Comparison of ENCODE assay signal across 8 cellular contexts in the genomic region with DNA sequence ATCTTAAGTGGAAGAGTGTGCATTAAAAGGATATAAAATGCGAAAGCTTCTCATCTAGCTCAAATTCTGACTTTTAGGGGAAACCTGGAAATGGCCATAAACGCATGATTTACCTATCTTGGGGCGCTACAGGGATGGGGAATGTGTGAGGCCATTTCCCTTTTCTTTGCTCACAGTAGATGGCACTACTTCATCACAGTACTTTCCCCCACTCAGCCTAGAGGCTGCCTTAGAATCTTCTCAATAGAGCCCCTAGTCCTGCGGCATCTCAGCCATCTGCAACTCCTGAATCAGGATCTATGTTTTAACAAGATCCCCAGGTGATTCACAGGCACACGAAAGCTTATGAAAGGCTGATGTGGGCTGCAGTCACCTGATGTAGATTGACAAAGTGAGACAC.
DNase-seq lines count a peak whose midpoint lies in the region; ATAC-seq, FAIRE-seq and TF ChIP-seq lines count a peak whose summit lies in the region.

No MANE protein-coding gene starts in this region.

- H3K9me3 ChIP-seq in lung (ENCODE audit: control insufficient read depth in 2 of 2, insufficient read depth in 1 of 2, low read length in 1 of 2) = no peaks in the 10 kb centered on the region

- no peaks in the 10 kb centered on the region for H3K4me1 ChIP-seq in lung (ENCODE audit: control insufficient read depth in 2 of 2, insufficient read depth in 2 of 2, low read length in 2 of 2)

- ATAC-seq in lung (ENCODE audit: insufficient read depth, low FRiP score) = no peak
- ATAC-seq in GM18907 (IDR thresholded peaks at IDR 0.05; ENCODE audit: unreplicated experiment) = no peak
- no peak for ATAC-seq in HG02763 (IDR thresholded peaks at IDR 0.05; ENCODE audit: unreplicated experiment)

- peak; percentile 59 for FAIRE-seq in GM18507 (lab: Jason Lieb, UNC)
- FAIRE-seq in bronchial epithelial cell (lab: Jason Lieb, UNC) = no peak

- H3K27me3 ChIP-seq in bronchial epithelial cell (ENCODE audit: control insufficient read depth, insufficient read depth, low read length) (no peaks in the 10 kb centered on the region), lung (ENCODE audit: control insufficient read depth, insufficient read depth) (no peaks in the 10 kb centered on the region)

- H3K36me3 ChIP-seq in bronchial epithelial cell (ENCODE audit: control insufficient read depth, insufficient read depth, low read length) (no peaks in the 10 kb centered on the region), lung (ENCODE audit: control insufficient read depth in 2 of 2, insufficient read depth in 2 of 2, low read length in 2 of 2) (no peaks in the 10 kb centered on the region)

- POLR2A ChIA-PET in AG04449 (lab: Yijun Ruan, JAX) = no interaction called here

- no peak overlapping the region for H3K27ac ChIP-seq in lung (ENCODE audit: low read depth in 1 of 2, low read length in 1 of 2)

- CTCF ChIA-PET in AG04449 (lab: Yijun Ruan, JAX) = interaction anchor here (0.6 to 5.4 kb wide), 54 partner anchors 8 to 469 kb away, joined by 3 to 37 read pairs (median 4); no protein-coding TSS in a partner anchor

- DNase-seq in AG04449 (ENCODE audit: low read depth, low spot score) = no peak
- no peak for DNase-seq in GM18507 (ENCODE audit: extremely low spot score, insufficient read length, low read depth)
- DNase-seq in NCI-H2227 (lab: John Stamatoyannopoulos, UW; ENCODE audit: unreplicated experiment) = peak; percentile 17
- DNase-seq in bronchial epithelial cell (ENCODE audit: low read depth) = peak; percentile 91
- no peak for DNase-seq in lung (ENCODE audit: low spot score)
- DNase-seq in activated CD4-positive, alpha-beta T cell treated with anti-CD3 and anti-CD28 coated beads, Interleukin-2, amount 50 U/mL, for 4 hours = no peak

- TF ChIP-seq CTCF in AG04449 (IDR thresholded peaks at IDR 0.05; ENCODE audit: insufficient read depth, low read length, missing control alignments) = peak; percentile 57
- TF ChIP-seq CTCF in bronchial epithelial cell (IDR thresholded peaks at IDR 0.05; ENCODE audit: insufficient read depth, low read length, severe bottlenecking) = peak; percentile 46
- peak; percentile 40 for TF ChIP-seq CTCF in lung (IDR thresholded peaks at IDR 0.05; ENCODE audit: control extremely low read depth, extremely low read depth)

- 41 to 51% methylated on average over 5 of the region's 5 CpGs for WGBS in lung, 2 donors

- no peak overlapping the region for H3K4me3 ChIP-seq in AG04449 (ENCODE audit: low read depth, low read length)
- no peak overlapping the region for H3K4me3 ChIP-seq in bronchial epithelial cell (ENCODE audit: low read depth, low read length)
- no peak overlapping the region for H3K4me3 ChIP-seq in lung

Comparison
In these comparisons a context has a peak if more than half of its experiments do, and no peak if none do; other contexts are left out.
1. DNase-seq: peak in NCI-H2227 (single experiment) and bronchial epithelial cell (single experiment); none in AG04449 (single experiment), GM18507 (single experiment), lung (single experiment) and activated CD4-positive, alpha-beta T cell treated with anti-CD3 and anti-CD28 coated beads, Interleukin-2, amount 50 U/mL, for 4 hours (0 of 2).
2. Peak in every context shown above with its lines, with median percentiles within 50 percentile points of each other: CTCF ChIP-seq.